Comparison of ENCODE assay signal across 25 cellular contexts in genomic region chr5:41921166-41921565, GRCh38. TPM values are rescaled to one million over a fixed set of nuclear protein-coding genes. Genes with fewer than 3 reads are reported as not detected.
DNase-seq lines count a peak whose midpoint lies in the region; ATAC-seq and TF ChIP-seq lines count a peak whose summit lies in the region.
"Had no signal": no experiment of that assay in that cellular context is flagged by ENCODE, and none has a peak within 500 bp of the region (broad histone marks: within the 10 kb centered on the region; RNA-seq: fewer than 3 reads in every experiment).

No MANE protein-coding gene starts in this region.

- no peak overlapping the region for H3K9ac ChIP-seq in smooth muscle cell (ENCODE audit: low read depth)
- H3K9ac ChIP-seq: parathyroid adenoma had no signal

- no peaks in the 10 kb centered on the region for H3K4me1 ChIP-seq in smooth muscle cell (ENCODE audit: low read depth)
- H3K4me1 ChIP-seq: BE2C, parathyroid adenoma had no signal

- no peak overlapping the region for H3K4me2 ChIP-seq in smooth muscle cell

- H2AFZ ChIP-seq in smooth muscle cell (ENCODE audit: low read depth): no peak overlapping the region
- H2AFZ ChIP-seq: parathyroid adenoma had no signal

- no peak for TF ChIP-seq CTCF in smooth muscle cell (IDR thresholded peaks at IDR 0.05; ENCODE audit: borderline replicate concordance, insufficient read depth, poor library complexity, severe bottlenecking)

- H3K27me3 ChIP-seq in smooth muscle cell (ENCODE audit: low read depth): no peaks in the 10 kb centered on the region
- H3K27me3 ChIP-seq: BE2C, body of pancreas, right lobe of liver had no signal

- DNase-seq in SIG-M5 treated with dmso at 0.1 percent for 504 hours (lab: John Stamatoyannopoulos, UW; ENCODE audit: unreplicated experiment) (peak; percentile 15), SIG-M5 (lab: John Stamatoyannopoulos, UW) (no peak), MV-4-11 (lab: John Stamatoyannopoulos, UW) (peak; percentile 70), astrocyte of the hippocampus (ENCODE audit: low read depth, low spot score) (peak; percentile 10), smooth muscle cell (lab: John Stamatoyannopoulos, UW; ENCODE audit: unreplicated experiment) (no peak), NCI-H2081 treated with DMSO at 0.1 percent for 48 hours (lab: John Stamatoyannopoulos, UW) (no peak)
- DNase-seq: 8988T; activated CD4-positive, alpha-beta memory T cell treated with anti-CD3 and anti-CD28 coated beads, Interleukin-2, amount 10 ng/mL, durations not matched to agents 7 days and 5 days; activated CD4-positive, CD25-positive, alpha-beta regulatory T cell; activated naive CD4-positive, alpha-beta T cell treated with anti-CD3 and anti-CD28 coated beads for 36 hours; BE2C; body of pancreas; effector CD8-positive, alpha-beta T cell; kidney glomerular epithelial cell; NCI-H146; NCI-H748 treated with DMSO at 0.1 percent for 48 hours; right lobe of liver; stimulated activated CD4-positive, alpha-beta T cell treated with anti-CD3 and anti-CD28 coated beads, Interleukin-15, amount 100 ng/mL, for 24 hours; substantia nigra; T1000 had no signal

- no peak overlapping the region for H3K4me3 ChIP-seq in smooth muscle cell
- H3K4me3 ChIP-seq: body of pancreas, right lobe of liver had no signal

- no peak for ATAC-seq in HG03280 (IDR thresholded peaks at IDR 0.05; ENCODE audit: unreplicated experiment)
- no peak for ATAC-seq in GM21737 (IDR thresholded peaks at IDR 0.05; ENCODE audit: unreplicated experiment)
- ATAC-seq: body of pancreas, HepG2, right lobe of liver, SK-N-SH treated with all-trans-retinoic acid at 6 μM for 48 hours had no signal

- H3K27ac ChIP-seq in smooth muscle cell (ENCODE audit: low read depth): peak overlapping the region; percentile 73
- H3K27ac ChIP-seq: body of pancreas, parathyroid adenoma, right lobe of liver had no signal

- peaks cover 8% of the 10 kb centered on the region for H3K36me3 ChIP-seq in smooth muscle cell (ENCODE audit: low read depth)

- no peaks in the 10 kb centered on the region for H4K20me1 ChIP-seq in smooth muscle cell (ENCODE audit: low read depth)

- H3K79me2 ChIP-seq in smooth muscle cell (ENCODE audit: low read depth): no peaks in the 10 kb centered on the region

- 95% methylated on average over 1 of the region's 1 CpG for WGBS in smooth muscle cell (ENCODE audit: low lambda C conversion rate)

- no peaks in the 10 kb centered on the region for H3F3A ChIP-seq in smooth muscle cell (ENCODE audit: low read depth)

- no peaks in the 10 kb centered on the region for H3K9me3 ChIP-seq in smooth muscle cell (replicated peaks; ENCODE audit: low read depth)
- H3K9me3 ChIP-seq: BE2C, body of pancreas, right lobe of liver had no signal

RNA-seq across cellular contexts. Expression of gene FBXO4, which starts 3.9 kb away (rescaled TPM):
- total RNA-seq in smooth muscle cell: 12.4 and 22.9 TPM in 2 replicates
- polyA plus RNA-seq in smooth muscle cell: 7.5 and 10.3 TPM in 2 replicates

RNA-seq across cellular contexts. Expression of gene RIMOC1, which starts 17.0 kb away (rescaled TPM):
- 36.9 and 38.9 TPM in 2 replicates for total RNA-seq in smooth muscle cell
- polyA plus RNA-seq in smooth muscle cell: 9.6 and 12.0 TPM in 2 replicates

RNA-seq across cellular contexts. Expression of gene OXCT1, which starts 50.9 kb away (rescaled TPM):
- total RNA-seq in smooth muscle cell: 16.7 and 19.8 TPM in 2 replicates
- 10.0 and 11.2 TPM in 2 replicates for polyA plus RNA-seq in smooth muscle cell

Comparison
In these comparisons a context has a peak if more than half of its experiments do, and no peak if none do; other contexts are left out.
1. DNase-seq: peak in SIG-M5 treated with dmso at 0.1 percent for 504 hours (single experiment), MV-4-11 (single experiment) and astrocyte of the hippocampus (single experiment); none in SIG-M5 (single experiment), smooth muscle cell (single experiment) and NCI-H2081 treated with DMSO at 0.1 percent for 48 hours (single experiment).